In genomic region chr10:64924306-64924705, GRCh38 we compare ENCODE assay signal across 1 cellular context.
TF ChIP-seq lines count a peak whose summit lies in the region.

No MANE protein-coding gene starts in this region.

TF ChIP-seq in HEK293, 187 proteins besides CTCF, POLR2A, EP300 and RAD21:
- peak; percentile 12 for TF ChIP-seq ZBTB26 (tag by site-specific recombination; optimal IDR thresholded peaks at IDR 0.05)
